In the genomic region with DNA sequence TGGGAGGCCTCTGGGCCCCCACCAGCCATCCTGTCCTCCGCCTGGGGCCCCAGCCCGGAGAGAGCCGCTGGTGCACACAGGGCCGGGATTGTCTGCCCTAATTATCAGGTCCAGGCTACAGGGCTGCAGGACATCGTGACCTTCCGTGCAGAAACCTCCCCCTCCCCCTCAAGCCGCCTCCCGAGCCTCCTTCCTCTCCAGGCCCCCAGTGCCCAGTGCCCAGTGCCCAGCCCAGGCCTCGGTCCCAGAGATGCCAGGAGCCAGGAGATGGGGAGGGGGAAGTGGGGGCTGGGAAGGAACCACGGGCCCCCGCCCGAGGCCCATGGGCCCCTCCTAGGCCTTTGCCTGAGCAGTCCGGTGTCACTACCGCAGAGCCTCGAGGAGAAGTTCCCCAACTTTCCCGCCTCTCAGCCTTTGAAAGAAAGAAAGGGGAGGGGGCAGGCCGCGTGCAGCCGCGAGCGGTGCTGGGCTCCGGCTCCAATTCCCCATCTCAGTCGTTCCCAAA, we compare ENCODE assay signal across 8 cellular contexts. TPM values are rescaled to one million over a fixed set of nuclear protein-coding genes. Genes with fewer than 3 reads are reported as not detected.
DNase-seq lines count a peak whose midpoint lies in the region; ATAC-seq and TF ChIP-seq lines count a peak whose summit lies in the region.

No MANE protein-coding gene starts in this region.

- H3K27ac ChIP-seq in AG04450 (ENCODE audit: low read depth, low read length): peak overlapping the region; percentile 95
- H3K27ac ChIP-seq in mammary epithelial cell (ENCODE audit: insufficient read depth, low read depth, low read length): peak overlapping the region; percentile 91

- H2AFZ ChIP-seq in mammary epithelial cell (ENCODE audit: low read depth, low read length): peak overlapping the region; percentile 31

- H3K36me3 ChIP-seq in mammary epithelial cell (ENCODE audit: insufficient read depth, low read length) (peaks cover 32% of the 10 kb centered on the region), skeletal muscle satellite cell (ENCODE audit: insufficient read depth, low read length) (peaks cover 66% of the 10 kb centered on the region)

- in situ Hi-C loops in SK-MEL-5 (cut with HindIII; ENCODE audit: low pct_unique_long_range_greater_than_20kb, low sequenced_read_pairs): no loop called here
- in situ Hi-C loops in mammary epithelial cell (cut with MboI; ENCODE audit: low sequenced_read_pairs in 2 of 2): no loop called here

- peaks cover 69% of the 10 kb centered on the region for H3K79me2 ChIP-seq in mammary epithelial cell (ENCODE audit: insufficient read depth, low read length)

- dilution Hi-C loops in mammary epithelial cell (cut with HindIII; ENCODE audit: low sequenced_read_pairs): loop anchor here (5.0 kb wide), 1 partner anchor 69 kb away; no protein-coding TSS in a partner anchor

- H3K4me3 Mint-ChIP-seq in immature natural killer cell: peak overlapping the region; percentile 87 to 97 (median 96)

- H3K9me3 ChIP-seq in AG04450 (ENCODE audit: control insufficient read depth, insufficient read depth, low read length) (peaks cover 7% of the 10 kb centered on the region; the same call in 1 of the 2 replicates), mammary epithelial cell (replicated peaks; ENCODE audit: insufficient read depth, low read length) (no peaks in the 10 kb centered on the region), skeletal muscle satellite cell (replicated peaks; ENCODE audit: low read length) (no peaks in the 10 kb centered on the region)

- peak overlapping the region; percentile 60 for H3K4me3 ChIP-seq in AG04450 (ENCODE audit: low read depth, low read length)
- peak overlapping the region; percentile 55 to 64 (median 60) for H3K4me3 ChIP-seq in mammary epithelial cell (replicated peaks in 1 of 3; ENCODE audit: insufficient read depth in 1 of 3, low read depth in 2 of 3, low read length in 3 of 3)
- H3K4me3 ChIP-seq in skeletal muscle satellite cell (ENCODE audit: low read length): peak overlapping the region; percentile 94

- peaks cover 14% of the 10 kb centered on the region for H4K20me1 ChIP-seq in mammary epithelial cell (ENCODE audit: insufficient read depth, low read length)

- peak overlapping the region; percentile 95 for H3K4me2 ChIP-seq in mammary epithelial cell (ENCODE audit: insufficient read depth, low read depth, low read length)
- peak overlapping the region; percentile 97 for H3K4me2 ChIP-seq in skeletal muscle satellite cell (ENCODE audit: low read length)

- H3K27me3 ChIP-seq in AG04450 (ENCODE audit: control insufficient read depth, insufficient read depth, low read length) (no peaks in the 10 kb centered on the region), mammary epithelial cell (ENCODE audit: insufficient read depth, low read length) (no peaks in the 10 kb centered on the region), skeletal muscle satellite cell (ENCODE audit: control insufficient read depth, insufficient read depth, low read length) (no peaks in the 10 kb centered on the region)

- peaks cover 14 to 38% (median 21%) of the 10 kb centered on the region in 3 donors for H3K36me3 Mint-ChIP-seq in immature natural killer cell

- POLR2A ChIA-PET in AG04450 (lab: Yijun Ruan, JAX): interaction anchor here (0.5 to 7.7 kb wide), 62 partner anchors 8 to 1709 kb away, joined by 3 to 218 read pairs (median 4); partner anchors contain the start of genes CDCA3, IFFO1, LTBR and MLF2

- DNase-seq in AG04450 (ENCODE audit: low read depth, low spot score) (peak; percentile 59), NCI-H1105 treated with DMSO at 0.1 percent for 48 hours (lab: John Stamatoyannopoulos, UW) (peak; percentile 93), SK-MEL-5 (ENCODE audit: low read depth, low spot score) (peak; percentile 88), mammary epithelial cell (no peak), immature natural killer cell (no peak)

- H3K9me3 Mint-ChIP-seq in immature natural killer cell: no peaks in the 10 kb centered on the region

- no TSS peak for BruUV-seq in mammary epithelial cell (replicated peaks; lab: Mats Ljungman, UMichigan)

- WGBS in mammary epithelial cell (ENCODE audit: low coverage, missing lambda C conversion rate): no CpG with 5 or more reads among the region's 23 CpGs

- H3K9ac ChIP-seq in mammary epithelial cell (ENCODE audit: insufficient read depth, low read length) (peak overlapping the region; percentile 80), skeletal muscle satellite cell (ENCODE audit: low read depth, low read length) (peak overlapping the region; percentile 96)

- TF ChIP-seq CTCF in AG04450 (IDR thresholded peaks at IDR 0.05; ENCODE audit: low read depth, low read length): no peak
- TF ChIP-seq CTCF in mammary epithelial cell (conservative IDR thresholded peaks at IDR 0.05 in 1 of 2, IDR thresholded peaks at IDR 0.05 in 1 of 2; ENCODE audit: extremely low read depth in 1 of 2, insufficient read depth in 1 of 2, low read depth in 1 of 2, low read length in 2 of 2): no peak

- peak overlapping the region; percentile 88 to 99 (median 98) for H3K27ac Mint-ChIP-seq in immature natural killer cell

- CTCF ChIA-PET in AG04450 (lab: Charles Lee) (interaction anchor here (0.6 to 0.7 kb wide), 2 partner anchors 157 to 390 kb away, joined by 3 to 4 read pairs; no protein-coding TSS in a partner anchor), mammary epithelial cell (lab: Charles Lee; ENCODE audit: low non-redundant PET) (no interaction called here)

- peaks cover 48 to 55% of the 10 kb centered on the region in 2 donors for H3K4me1 Mint-ChIP-seq in immature natural killer cell

- intact Hi-C loops in mammary epithelial cell (cut with micrococcal nuclease): loop anchor here (1.0 to 2.0 kb wide), 3 partner anchors 40 to 201 kb away; partner anchors contain the start of gene MRPL51

- TF ChIP-seq POLR2A in GM15510 (IDR thresholded peaks at IDR 0.05; ENCODE audit: borderline replicate concordance, extremely low read depth, insufficient read length): peak; percentile 8

- H3K4me1 ChIP-seq in mammary epithelial cell (ENCODE audit: insufficient read depth, low read length): peaks cover 51% of the 10 kb centered on the region
- H3K4me1 ChIP-seq in skeletal muscle satellite cell (ENCODE audit: control insufficient read depth, insufficient read depth, low read length): peaks cover 47% of the 10 kb centered on the region

- ATAC-seq in HG02870 (IDR thresholded peaks at IDR 0.05; ENCODE audit: unreplicated experiment): peak; percentile 37

- peaks cover 22 to 34% (median 23%) of the 10 kb centered on the region in 3 donors for H3K27me3 Mint-ChIP-seq in immature natural killer cell (ENCODE audit: low read depth in 3 of 3)

RNA-seq across cellular contexts. Expression of gene GAPDH, which starts 0.6 kb away (rescaled TPM):
- 9,160 and 11,356 TPM in 2 replicates for polyA plus RNA-seq in AG04450 (2011; rRNA removed)
- 15,456 and 19,888 TPM in 2 replicates for polyA minus RNA-seq in AG04450 (2011; rRNA and poly(A)+ RNA removed)
- total RNA-seq in SK-MEL-5 (2014; rRNA removed; shearing (Covaris generic)): 9,488 and 9,829 TPM in 2 replicates
- polyA plus RNA-seq in SK-MEL-5 (2015; cell fraction: cytosol; rRNA removed): 11,028 and 11,713 TPM in 2 replicates
- 3,036 and 3,118 TPM in 2 replicates for polyA plus RNA-seq in SK-MEL-5 (2015; cell fraction: nucleus; rRNA removed)
- over 10,000 TPM in 1 of 2 donors, 1,000 to 10,000 TPM in 1; 6,493 to 13,434 TPM for total RNA-seq in mammary epithelial cell
- 20,785 TPM for polyA plus RNA-seq in mammary epithelial cell
- polyA minus RNA-seq in mammary epithelial cell: 16,557 TPM
- polyA plus RNA-seq in immature natural killer cell: 1,000 to 10,000 TPM; 1,615 to 2,185 (median 1,854) TPM
- total RNA-seq in skeletal muscle satellite cell (2012; rRNA removed): 9,006 and 10,057 TPM in 2 replicates

RNA-seq across cellular contexts. Expression of gene IFFO1, which starts 22.1 kb away (rescaled TPM):
- 23.8 and 24.2 TPM in 2 replicates for polyA plus RNA-seq in AG04450 (2011; rRNA removed)
- 17.8 and 18.2 TPM in 2 replicates for polyA minus RNA-seq in AG04450 (2011; rRNA and poly(A)+ RNA removed)
- 6.2 and 7.5 TPM in 2 replicates for total RNA-seq in SK-MEL-5 (2014; rRNA removed; shearing (Covaris generic))
- 10.1 and 13.0 TPM in 2 replicates for polyA plus RNA-seq in SK-MEL-5 (2015; cell fraction: cytosol; rRNA removed)
- 196 and 209 TPM in 2 replicates for polyA plus RNA-seq in SK-MEL-5 (2015; cell fraction: nucleus; rRNA removed)
- 1 to 10 TPM; 1.9 to 2.2 TPM for total RNA-seq in mammary epithelial cell
- polyA plus RNA-seq in mammary epithelial cell: 3.0 TPM
- polyA minus RNA-seq in mammary epithelial cell: 0.26 TPM
- polyA plus RNA-seq in immature natural killer cell: 10 to 100 TPM in 1 of 3 donors, 1 to 10 TPM in 2; 1.9 to 13.0 (median 3.1) TPM
- total RNA-seq in skeletal muscle satellite cell (2012; rRNA removed): 8.6 and 8.7 TPM in 2 replicates

RNA-seq across cellular contexts. Expression of gene NOP2, which starts 34.4 kb away (rescaled TPM):
- polyA plus RNA-seq in AG04450 (2011; rRNA removed): 35.7 and 41.3 TPM in 2 replicates
- polyA minus RNA-seq in AG04450 (2011; rRNA and poly(A)+ RNA removed): 31.7 and 43.9 TPM in 2 replicates
- total RNA-seq in SK-MEL-5 (2014; rRNA removed; shearing (Covaris generic)): 63.6 and 77.1 TPM in 2 replicates
- polyA plus RNA-seq in SK-MEL-5 (2015; cell fraction: cytosol; rRNA removed): 47.5 and 57.9 TPM in 2 replicates
- 687 and 761 TPM in 2 replicates for polyA plus RNA-seq in SK-MEL-5 (2015; cell fraction: nucleus; rRNA removed)
- 10 to 100 TPM; 29.5 to 84.2 TPM for total RNA-seq in mammary epithelial cell
- polyA plus RNA-seq in mammary epithelial cell: 62.7 TPM
- 80.8 TPM for polyA minus RNA-seq in mammary epithelial cell
- polyA plus RNA-seq in immature natural killer cell: 10 to 100 TPM; 11.3 to 30.8 (median 18.0) TPM
- total RNA-seq in skeletal muscle satellite cell (2012; rRNA removed): 33.4 and 40.1 TPM in 2 replicates

RNA-seq across cellular contexts. Expression of gene NCAPD2, which starts 39.8 kb away (rescaled TPM):
- polyA plus RNA-seq in AG04450 (2011; rRNA removed): 36.1 and 38.4 TPM in 2 replicates
- 55.6 and 63.1 TPM in 2 replicates for polyA minus RNA-seq in AG04450 (2011; rRNA and poly(A)+ RNA removed)
- total RNA-seq in SK-MEL-5 (2014; rRNA removed; shearing (Covaris generic)): 53.5 and 56.4 TPM in 2 replicates
- 87.3 and 123 TPM in 2 replicates for polyA plus RNA-seq in SK-MEL-5 (2015; cell fraction: cytosol; rRNA removed)
- 75.3 and 84.0 TPM in 2 replicates for polyA plus RNA-seq in SK-MEL-5 (2015; cell fraction: nucleus; rRNA removed)
- total RNA-seq in mammary epithelial cell: 10 to 100 TPM; 17.8 to 53.7 TPM
- 60.4 TPM for polyA plus RNA-seq in mammary epithelial cell
- polyA minus RNA-seq in mammary epithelial cell: 156 TPM
- 10 to 100 TPM; 23.3 to 50.5 (median 24.0) TPM for polyA plus RNA-seq in immature natural killer cell
- total RNA-seq in skeletal muscle satellite cell (2012; rRNA removed): 34.1 and 35.7 TPM in 2 replicates

RNA-seq across cellular contexts. Expression of gene MRPL51, which starts 40.6 kb away (rescaled TPM):
- 120 and 165 TPM in 2 replicates for polyA plus RNA-seq in AG04450 (2011; rRNA removed)
- 30.0 and 35.1 TPM in 2 replicates for polyA minus RNA-seq in AG04450 (2011; rRNA and poly(A)+ RNA removed)
- 252 and 261 TPM in 2 replicates for total RNA-seq in SK-MEL-5 (2014; rRNA removed; shearing (Covaris generic))
- 92.9 and 155 TPM in 2 replicates for polyA plus RNA-seq in SK-MEL-5 (2015; cell fraction: cytosol; rRNA removed)
- 13.1 and 18.8 TPM in 2 replicates for polyA plus RNA-seq in SK-MEL-5 (2015; cell fraction: nucleus; rRNA removed)
- total RNA-seq in mammary epithelial cell: 100 to 1,000 TPM in 1 of 2 donors, 10 to 100 TPM in 1; 51.7 to 192 TPM
- polyA plus RNA-seq in mammary epithelial cell: 124 TPM
- 18.7 TPM for polyA minus RNA-seq in mammary epithelial cell
- 100 to 1,000 TPM; 240 to 280 (median 248) TPM for polyA plus RNA-seq in immature natural killer cell
- total RNA-seq in skeletal muscle satellite cell (2012; rRNA removed): 106 and 117 TPM in 2 replicates

Comparison
In these comparisons a context has a peak if more than half of its experiments do, and no peak if none do; other contexts are left out.
1. DNase-seq: peak in AG04450 (single experiment), NCI-H1105 treated with DMSO at 0.1 percent for 48 hours (single experiment) and SK-MEL-5 (single experiment); none in mammary epithelial cell (single experiment) and immature natural killer cell (0 of 3).
2. Peak in every context shown above with its lines, with median percentiles within 50 percentile points of each other: H3K4me3 ChIP-seq.